In genomic region chr3:186779204-186779603, GRCh38 we compare ENCODE assay signal across 1 cellular context.
A peak's percentile ranks its signal among the peaks of the same experiment; 100 is the strongest.
TF ChIP-seq lines count a peak whose summit lies in the region.

No MANE protein-coding gene starts in this region.

TF ChIP-seq in HepG2, 621 proteins besides CTCF, POLR2A, EP300 and RAD21:
- TF ChIP-seq IRX3 (CRISPR knock-in tag; IDR thresholded peaks at IDR 0.05; ENCODE audit: borderline replicate concordance, low read depth) (no peak), HNF4A (CRISPR knock-in tag; IDR thresholded peaks at IDR 0.05) (peak; percentile 43), ZNF629 (CRISPR knock-in tag; conservative IDR thresholded peaks at IDR 0.05) (peak; percentile 57), PPARG (CRISPR knock-in tag; conservative IDR thresholded peaks at IDR 0.05) (0 out of 2 replicates have a peak, but pooled peaks have one; percentile 29)
